In genomic region chr5:181243020-181243520, GRCh38 we compare ENCODE assay signal across 1 cellular context.
A peak's percentile ranks its signal among the peaks of the same experiment; 100 is the strongest.
TF ChIP-seq lines count a peak whose summit lies in the region.

No MANE protein-coding gene starts in this region.

TF ChIP-seq in K562, 482 proteins besides CTCF, POLR2A, EP300 and RAD21:
- no peak for TF ChIP-seq ZNF561 (CRISPR knock-in tag; conservative IDR thresholded peaks at IDR 0.05)
- no peak for TF ChIP-seq ARHGAP35 (IDR thresholded peaks at IDR 0.05; ENCODE audit: partially characterized antibody)
- 0 out of 2 replicates have a peak, but pooled peaks have one; percentile 29 for TF ChIP-seq FOXP1 (CRISPR knock-in tag; IDR thresholded peaks at IDR 0.05)
- TF ChIP-seq MLLT1 (IDR thresholded peaks at IDR 0.05): 0 out of 4 replicates have a peak, but pooled peaks of 1 of the 2 experiments have one; percentile 2
- no peak for TF ChIP-seq ZBTB1 (CRISPR knock-in tag; IDR thresholded peaks at IDR 0.05; ENCODE audit: borderline replicate concordance, low read depth)
- TF ChIP-seq, protein P1, sequence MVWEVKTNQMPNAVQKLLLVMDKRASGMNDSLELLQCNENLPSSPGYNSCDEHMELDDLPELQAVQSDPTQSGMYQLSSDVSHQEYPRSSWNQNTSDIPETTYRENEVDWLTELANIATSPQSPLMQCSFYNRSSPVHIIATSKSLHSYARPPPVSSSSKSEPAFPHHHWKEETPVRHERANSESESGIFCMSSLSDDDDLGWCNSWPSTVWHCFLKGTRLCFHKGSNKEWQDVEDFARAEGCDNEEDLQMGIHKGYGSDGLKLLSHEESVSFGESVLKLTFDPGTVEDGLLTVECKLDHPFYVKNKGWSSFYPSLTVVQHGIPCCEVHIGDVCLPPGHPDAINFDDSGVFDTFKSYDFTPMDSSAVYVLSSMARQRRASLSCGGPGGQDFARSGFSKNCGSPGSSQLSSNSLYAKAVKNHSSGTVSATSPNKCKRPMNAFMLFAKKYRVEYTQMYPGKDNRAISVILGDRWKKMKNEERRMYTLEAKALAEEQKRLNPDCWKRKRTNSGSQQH (CRISPR knock-in tag; IDR thresholded peaks at IDR 0.05): no peak
- TF ChIP-seq ZC3H4 (CRISPR knock-in tag; IDR thresholded peaks at IDR 0.05; ENCODE audit: borderline replicate concordance): 0 out of 2 replicates have a peak, but pooled peaks have one; percentile 72
- TF ChIP-seq PYGO2 (tag; IDR thresholded peaks at IDR 0.05): no peak
- TF ChIP-seq FOXA1 (IDR thresholded peaks at IDR 0.05; ENCODE audit: borderline replicate concordance): no peak
- no peak for TF ChIP-seq KLF10 (CRISPR knock-in tag; IDR thresholded peaks at IDR 0.05)
- no peak; the same call in 1 of the 2 replicates for TF ChIP-seq TOE1 (IDR thresholded peaks at IDR 0.05; ENCODE audit: borderline replicate concordance)
- no peak for TF ChIP-seq TOE1 (CRISPR knock-in tag; IDR thresholded peaks at IDR 0.05; ENCODE audit: borderline replicate concordance, low read depth)
- peak; percentile 26 for TF ChIP-seq RBM39 (optimal IDR thresholded peaks at IDR 0.05; ENCODE audit: low read depth, low read length)
- TF ChIP-seq PRMT5 (CRISPR knock-in tag; IDR thresholded peaks at IDR 0.05): 0 out of 2 replicates have a peak, but pooled peaks have one; percentile 23
- TF ChIP-seq KDM4B (IDR thresholded peaks at IDR 0.05; ENCODE audit: borderline replicate concordance in 2 of 2, low read depth in 1 of 2): 0 out of 4 replicates have a peak, but pooled peaks of 1 of the 2 experiments have one; percentile 2
- TF ChIP-seq CHD1 (IDR thresholded peaks at IDR 0.05; ENCODE audit: low read length): peak; percentile 94
- TF ChIP-seq KAT7 (CRISPR knock-in tag; IDR thresholded peaks at IDR 0.05; ENCODE audit: borderline replicate concordance): 0 out of 2 replicates have a peak, but pooled peaks have one; percentile 71
- no peak for TF ChIP-seq CBX3 (IDR thresholded peaks at IDR 0.05; ENCODE audit: borderline replicate concordance in 1 of 2, low read length in 2 of 2)
- TF ChIP-seq PCBP1 (IDR thresholded peaks at IDR 0.05; ENCODE audit: low read depth, low read length, poor library complexity, severe bottlenecking): no peak
- TF ChIP-seq PCBP2 (IDR thresholded peaks at IDR 0.05; ENCODE audit: low read depth, low read length, poor library complexity, severe bottlenecking): no peak
- TF ChIP-seq ZNF316 (IDR thresholded peaks at IDR 0.05): no peak
- no peak for TF ChIP-seq HNRNPLL (IDR thresholded peaks at IDR 0.05; ENCODE audit: low read depth, low read length, poor library complexity, severe bottlenecking)
- TF ChIP-seq FOXA3 (CRISPR knock-in tag; conservative IDR thresholded peaks at IDR 0.05 in 1 of 2, IDR thresholded peaks at IDR 0.05 in 1 of 2): 0 out of 4 replicates have a peak, but pooled peaks of 1 of the 2 experiments have one; percentile 8
- TF ChIP-seq FOXK1 (CRISPR knock-in tag; IDR thresholded peaks at IDR 0.05; ENCODE audit: borderline replicate concordance): 0 out of 2 replicates have a peak, but pooled peaks have one; percentile 7
- TF ChIP-seq, protein P2, sequence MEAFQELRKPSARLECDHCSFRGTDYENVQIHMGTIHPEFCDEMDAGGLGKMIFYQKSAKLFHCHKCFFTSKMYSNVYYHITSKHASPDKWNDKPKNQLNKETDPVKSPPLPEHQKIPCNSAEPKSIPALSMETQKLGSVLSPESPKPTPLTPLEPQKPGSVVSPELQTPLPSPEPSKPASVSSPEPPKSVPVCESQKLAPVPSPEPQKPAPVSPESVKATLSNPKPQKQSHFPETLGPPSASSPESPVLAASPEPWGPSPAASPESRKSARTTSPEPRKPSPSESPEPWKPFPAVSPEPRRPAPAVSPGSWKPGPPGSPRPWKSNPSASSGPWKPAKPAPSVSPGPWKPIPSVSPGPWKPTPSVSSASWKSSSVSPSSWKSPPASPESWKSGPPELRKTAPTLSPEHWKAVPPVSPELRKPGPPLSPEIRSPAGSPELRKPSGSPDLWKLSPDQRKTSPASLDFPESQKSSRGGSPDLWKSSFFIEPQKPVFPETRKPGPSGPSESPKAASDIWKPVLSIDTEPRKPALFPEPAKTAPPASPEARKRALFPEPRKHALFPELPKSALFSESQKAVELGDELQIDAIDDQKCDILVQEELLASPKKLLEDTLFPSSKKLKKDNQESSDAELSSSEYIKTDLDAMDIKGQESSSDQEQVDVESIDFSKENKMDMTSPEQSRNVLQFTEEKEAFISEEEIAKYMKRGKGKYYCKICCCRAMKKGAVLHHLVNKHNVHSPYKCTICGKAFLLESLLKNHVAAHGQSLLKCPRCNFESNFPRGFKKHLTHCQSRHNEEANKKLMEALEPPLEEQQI (IDR thresholded peaks at IDR 0.05): no peak
- TF ChIP-seq NFRKB (IDR thresholded peaks at IDR 0.05; ENCODE audit: low read depth): no peak
- 0 out of 2 replicates have a peak, but pooled peaks have one; percentile 11 for TF ChIP-seq ZBTB43 (CRISPR knock-in tag; IDR thresholded peaks at IDR 0.05)
- TF ChIP-seq HMGN3 (IDR thresholded peaks at IDR 0.05; ENCODE audit: borderline replicate concordance, extremely low read depth, insufficient read length, low read depth, low read length): no peak
- no peak for TF ChIP-seq PURB (CRISPR knock-in tag; IDR thresholded peaks at IDR 0.05; ENCODE audit: low read depth)
- 0 out of 2 replicates have a peak, but pooled peaks have one; percentile 45 for TF ChIP-seq MED1 (CRISPR knock-in tag; IDR thresholded peaks at IDR 0.05; ENCODE audit: borderline replicate concordance)
